In the genomic region with DNA sequence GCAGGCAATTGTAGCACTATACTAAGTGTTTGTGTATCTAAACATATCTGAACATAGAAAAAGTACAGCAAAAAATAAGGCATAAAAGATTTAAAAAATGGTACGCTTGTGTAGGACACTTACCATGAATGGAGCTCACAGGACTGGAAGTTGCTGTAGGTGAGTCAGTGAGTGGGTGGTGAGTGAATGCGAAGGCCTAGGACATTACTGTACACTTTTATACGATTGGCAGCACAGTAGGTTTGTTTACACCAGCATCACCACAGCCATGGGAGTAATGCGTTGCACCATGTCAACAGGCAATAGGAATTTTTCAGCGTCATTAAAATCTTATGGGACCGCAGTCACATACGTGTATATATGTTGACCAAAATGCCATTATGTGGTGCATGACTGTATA, we compare ENCODE assay signal across 27 cellular contexts. TPM values are rescaled to one million over a fixed set of nuclear protein-coding genes. Genes with fewer than 3 reads are reported as not detected.
"Had no signal": no experiment of that assay in that cellular context is flagged by ENCODE, and none has a peak within 500 bp of the region (broad histone marks: within the 10 kb centered on the region; RNA-seq: fewer than 3 reads in every experiment).

No MANE protein-coding gene starts in this region.

- H3K4me3 Mint-ChIP-seq: activated B cell treated with CpG ODN at 0.5 μM for 24 hours; activated CD8-positive, alpha-beta T cell treated with anti-CD3 and anti-CD28 coated beads for 36 hours; activated naive CD4-positive, alpha-beta T cell treated with anti-CD3 and anti-CD28 coated beads, Interleukin-2, amount 10 ng/mL, durations not matched to agents 7 days and 5 days; activated naive CD8-positive, alpha-beta T cell treated with anti-CD3 and anti-CD28 coated beads, Interleukin-2, amount 10 ng/mL, durations not matched to agents 7 days and 5 days; activated T-helper 1 cell treated with anti-CD3 and anti-CD28 coated beads, Interleukin-12 subunit alpha, Interleukin-12 subunit beta, Interleukin-2, Interleukin-4 antibody, amounts not matched to agents 30 ng/mL and 10 ng/mL and 1 ng/mL, durations not matched to agents 14 hours and 24 hours and 36 hours; brain; T-helper 17 cell; T-helper 2 cell treated with Interferon-gamma antibody and Interleukin-4, amounts not matched to agents 5 μg/mL and 100 μg/mL, for 36 hours had no signal

- H3K36me3 ChIP-seq: ascending aorta, breast epithelium, cardiac muscle cell, colonic mucosa, esophagus squamous epithelium, gastroesophageal sphincter, heart right ventricle, WERI-Rb-1 had no signal

- H3K9me3 Mint-ChIP-seq: activated CD8-positive, alpha-beta T cell treated with anti-CD3 and anti-CD28 coated beads for 36 hours; activated naive CD8-positive, alpha-beta T cell treated with anti-CD3 and anti-CD28 coated beads, Interleukin-2, amount 10 ng/mL, durations not matched to agents 7 days and 5 days; activated T-helper 1 cell treated with anti-CD3 and anti-CD28 coated beads, Interleukin-12 subunit alpha, Interleukin-12 subunit beta, Interleukin-2, Interleukin-4 antibody, amounts not matched to agents 30 ng/mL and 10 ng/mL and 1 ng/mL, durations not matched to agents 14 hours and 24 hours and 36 hours had no signal

- H3K27ac ChIP-seq: ascending aorta, breast epithelium, cardiac muscle cell, colonic mucosa, epithelial cell of prostate, esophagus squamous epithelium, gastroesophageal sphincter, heart right ventricle, WERI-Rb-1 had no signal

- H3K27me3 ChIP-seq: ascending aorta, breast epithelium, cardiac muscle cell, colonic mucosa, esophagus squamous epithelium had no signal

- H3K4me3 ChIP-seq: ascending aorta, breast epithelium, cardiac muscle cell, colonic mucosa, esophagus squamous epithelium, gastroesophageal sphincter had no signal

- H3K27me3 Mint-ChIP-seq: activated B cell treated with CpG ODN at 0.5 μM for 24 hours; activated CD8-positive, alpha-beta T cell treated with anti-CD3 and anti-CD28 coated beads for 36 hours; activated naive CD4-positive, alpha-beta T cell treated with anti-CD3 and anti-CD28 coated beads, Interleukin-2, amount 10 ng/mL, durations not matched to agents 7 days and 5 days; activated naive CD8-positive, alpha-beta T cell treated with anti-CD3 and anti-CD28 coated beads, Interleukin-2, amount 10 ng/mL, durations not matched to agents 7 days and 5 days had no signal

- ATAC-seq: activated CD8-positive, alpha-beta T cell treated with anti-CD3 and anti-CD28 coated beads for 36 hours; T-helper 17 cell had no signal

- H3K4me1 ChIP-seq: ascending aorta, breast epithelium had no signal

- DNase-seq: activated B cell treated with CpG ODN at 0.5 μM for 24 hours; activated CD8-positive, alpha-beta memory T cell treated with anti-CD3 and anti-CD28 coated beads for 24 hours; activated T-cell treated with anti-CD3 and anti-CD28 coated beads, Interleukin-2, amount 50 U/mL, for 1 hour; cerebellar nuclear complex; effector CD8-positive, alpha-beta T cell; esophagus squamous epithelium; T-helper 17 cell had no signal

- H3K4me1 Mint-ChIP-seq: activated B cell treated with CpG ODN at 0.5 μM for 24 hours; activated naive CD4-positive, alpha-beta T cell treated with anti-CD3 and anti-CD28 coated beads, Interleukin-2, amount 10 ng/mL, durations not matched to agents 7 days and 5 days; activated naive CD8-positive, alpha-beta T cell treated with anti-CD3 and anti-CD28 coated beads, Interleukin-2, amount 10 ng/mL, durations not matched to agents 7 days and 5 days; T-helper 17 cell had no signal

- H3K27ac Mint-ChIP-seq: activated B cell treated with CpG ODN at 0.5 μM for 24 hours; activated CD8-positive, alpha-beta T cell treated with anti-CD3 and anti-CD28 coated beads for 36 hours; activated naive CD4-positive, alpha-beta T cell treated with anti-CD3 and anti-CD28 coated beads, Interleukin-2, amount 10 ng/mL, durations not matched to agents 7 days and 5 days; activated naive CD4-positive, alpha-beta T cell treated with anti-CD3 and anti-CD28 coated beads, Interleukin-2, amount 50 U/mL, for 72 hours; activated naive CD8-positive, alpha-beta T cell treated with anti-CD3 and anti-CD28 coated beads, Interleukin-2, amount 10 ng/mL, durations not matched to agents 7 days and 5 days; activated T-helper 1 cell treated with anti-CD3 and anti-CD28 coated beads, Interleukin-12 subunit alpha, Interleukin-12 subunit beta, Interleukin-2, Interleukin-4 antibody, amounts not matched to agents 30 ng/mL and 10 ng/mL and 1 ng/mL, durations not matched to agents 14 hours and 24 hours and 36 hours; activated T-helper 2 cell treated with anti-CD3 and anti-CD28 coated beads, Interferon-gamma antibody, Interleukin-2, Interleukin-4, amounts not matched to agents 10 μg/mL and 5 μg/mL and 100 μg/mL, durations not matched to agents 14 hours and 24 hours and 36 hours; T-helper 17 cell; T-helper 2 cell treated with Interferon-gamma antibody and Interleukin-4, amounts not matched to agents 5 μg/mL and 100 μg/mL, for 36 hours had no signal

- H3K36me3 Mint-ChIP-seq: activated naive CD4-positive, alpha-beta T cell treated with anti-CD3 and anti-CD28 coated beads, Interleukin-2, amount 10 ng/mL, durations not matched to agents 7 days and 5 days; activated naive CD4-positive, alpha-beta T cell treated with anti-CD3 and anti-CD28 coated beads, Interleukin-2, amount 50 U/mL, for 72 hours; activated naive CD8-positive, alpha-beta T cell treated with anti-CD3 and anti-CD28 coated beads, Interleukin-2, amount 10 ng/mL, durations not matched to agents 7 days and 5 days; brain had no signal

- H3K9me3 ChIP-seq: ascending aorta, breast epithelium, colonic mucosa, esophagus squamous epithelium, gastroesophageal sphincter, heart right ventricle had no signal

RNA-seq across cellular contexts. Expression of gene DNAH9, which starts 45.6 kb away (rescaled TPM):
- total RNA-seq: activated B cell treated with CpG ODN at 0.5 μM for 24 hours; activated CD8-positive, alpha-beta T cell treated with anti-CD3 and anti-CD28 coated beads for 36 hours; activated naive CD4-positive, alpha-beta T cell treated with anti-CD3 and anti-CD28 coated beads, Interleukin-2, amount 50 U/mL, for 72 hours; activated naive CD8-positive, alpha-beta T cell treated with anti-CD3 and anti-CD28 coated beads, Interleukin-2, amount 10 ng/mL, durations not matched to agents 7 days and 5 days; activated T-helper 1 cell treated with anti-CD3 and anti-CD28 coated beads, Interleukin-12 subunit alpha, Interleukin-12 subunit beta, Interleukin-2, Interleukin-4 antibody, amounts not matched to agents 30 ng/mL and 10 ng/mL and 1 ng/mL, durations not matched to agents 14 hours and 24 hours and 36 hours; activated T-helper 2 cell treated with anti-CD3 and anti-CD28 coated beads, Interferon-gamma antibody, Interleukin-2, Interleukin-4, amounts not matched to agents 10 μg/mL and 5 μg/mL and 100 μg/mL, durations not matched to agents 14 hours and 24 hours and 36 hours; ascending aorta; endothelial cell of umbilical vein; fibroblast of lung; fibroblast of villous mesenchyme; glomerular endothelial cell; T-helper 17 cell had no signal
- polyA plus RNA-seq: endothelial cell of umbilical vein, fibroblast of lung had no signal
